ENCODE assay signal across 13 cellular contexts in the genomic region with DNA sequence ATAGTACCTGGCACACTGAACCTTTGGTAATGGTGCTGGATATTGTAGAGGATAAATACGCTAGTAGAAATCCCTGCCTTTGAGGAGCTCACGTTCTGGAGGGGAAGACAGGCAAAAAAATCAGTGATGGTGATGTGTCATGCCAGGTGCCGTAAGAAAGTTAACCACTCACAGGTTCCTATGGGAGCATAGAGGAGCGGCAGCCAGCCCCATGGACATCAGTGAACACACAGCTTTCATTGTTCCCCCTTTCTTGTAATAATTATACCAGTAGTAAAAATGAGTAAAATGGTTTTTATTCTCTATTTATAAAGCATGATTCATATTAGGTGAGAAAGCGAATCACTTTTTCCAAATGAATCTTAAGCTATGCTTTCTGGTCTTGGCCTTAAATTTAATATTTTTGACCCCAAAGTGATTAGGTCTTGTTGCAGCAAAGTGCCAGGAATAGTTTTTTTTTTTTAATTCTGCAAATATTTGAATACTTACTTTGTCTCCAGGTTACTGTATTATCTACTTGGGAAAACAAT.
A peak's percentile ranks its signal among the peaks of the same experiment; 100 is the strongest.
DNase-seq lines count a peak whose midpoint lies in the region; ATAC-seq and TF ChIP-seq lines count a peak whose summit lies in the region.
"Had no signal": no experiment of that assay in that cellular context is flagged by ENCODE, and none has a peak within 500 bp of the region (broad histone marks: within the 10 kb centered on the region; RNA-seq: fewer than 3 reads in every experiment).

No MANE protein-coding gene starts in this region.

- H3K4me3 Mint-ChIP-seq in activated T-cell treated with anti-CD3 and anti-CD28 coated beads, Interleukin-2, amount 50 U/mL, for 24 hours: no peak overlapping the region
- peak overlapping the region; percentile 78 to 83 for H3K4me3 Mint-ChIP-seq in stimulated activated naive B cell treated with anti-CD40 and anti-IgM and Interleukin-4, amounts not matched to agents 10 μg/mL and 1 μg/mL and 100 μg/mL, for 72 hours
- H3K4me3 Mint-ChIP-seq in nephron progenitor cell: no peak overlapping the region

- H3K9me2 ChIP-seq in OCI-LY1 (ENCODE audit: low read depth, low read length): no peaks in the 10 kb centered on the region

- H3F3A ChIP-seq in OCI-LY1 (ENCODE audit: insufficient read depth, low read length): no peaks in the 10 kb centered on the region; the same call in 1 of the 2 replicates

- H3K79me2 ChIP-seq in OCI-LY1 (ENCODE audit: insufficient read depth, low read length): peaks cover 39% of the 10 kb centered on the region

- H2AFZ ChIP-seq in OCI-LY1 (ENCODE audit: low read length): no peak overlapping the region

- peak overlapping the region; percentile 23 for H3K4me3 ChIP-seq in OCI-LY1 (ENCODE audit: low read depth, low read length, poor library complexity, severe bottlenecking)

- peak; percentile 19 for ATAC-seq in GM21786 (IDR thresholded peaks at IDR 0.05; ENCODE audit: unreplicated experiment)
- peak; percentile 67 to 76 for ATAC-seq in stimulated activated naive B cell treated with anti-CD40 and anti-IgM and Interleukin-4, amounts not matched to agents 10 μg/mL and 1 μg/mL and 100 μg/mL, for 72 hours (replicated peaks)
- ATAC-seq: Right ventricle myocardium inferior had no signal

- peaks cover 3% of the 10 kb centered on the region for H4K20me1 ChIP-seq in OCI-LY1 (ENCODE audit: insufficient read depth, low read length)

- peak overlapping the region; percentile 87 for H3K27ac Mint-ChIP-seq in activated T-cell treated with anti-CD3 and anti-CD28 coated beads, Interleukin-2, amount 50 U/mL, for 24 hours
- H3K27ac Mint-ChIP-seq in stimulated activated naive B cell treated with anti-CD40 and anti-IgM and Interleukin-4, amounts not matched to agents 10 μg/mL and 1 μg/mL and 100 μg/mL, for 72 hours: peak overlapping the region; percentile 99
- H3K27ac Mint-ChIP-seq in nephron progenitor cell: no peak overlapping the region

- H3K9ac ChIP-seq in OCI-LY1 (ENCODE audit: low read length): 0 out of 2 replicates have a peak overlapping the region, but pooled peaks have one; percentile 19

- peaks cover 24% of the 10 kb centered on the region for H3K4me1 ChIP-seq in OCI-LY1 (ENCODE audit: insufficient read depth, low read length, severe bottlenecking)

- peaks cover 13% of the 10 kb centered on the region for H3K36me3 ChIP-seq in OCI-LY1 (ENCODE audit: insufficient read depth, low read length)

- H3K9me3 Mint-ChIP-seq in activated T-cell treated with anti-CD3 and anti-CD28 coated beads, Interleukin-2, amount 50 U/mL, for 24 hours: no peaks in the 10 kb centered on the region
- H3K9me3 Mint-ChIP-seq in stimulated activated naive B cell treated with anti-CD40 and anti-IgM and Interleukin-4, amounts not matched to agents 10 μg/mL and 1 μg/mL and 100 μg/mL, for 72 hours: no peaks in the 10 kb centered on the region
- H3K9me3 Mint-ChIP-seq in nephron progenitor cell: no peaks in the 10 kb centered on the region

- peaks cover 3% of the 10 kb centered on the region for H3K36me3 Mint-ChIP-seq in activated T-cell treated with anti-CD3 and anti-CD28 coated beads, Interleukin-2, amount 50 U/mL, for 24 hours (ENCODE audit: low read depth)
- H3K36me3 Mint-ChIP-seq in stimulated activated naive B cell treated with anti-CD40 and anti-IgM and Interleukin-4, amounts not matched to agents 10 μg/mL and 1 μg/mL and 100 μg/mL, for 72 hours: peaks cover 33 to 49% of the 10 kb centered on the region in 2 donors
- no peaks in the 10 kb centered on the region for H3K36me3 Mint-ChIP-seq in nephron progenitor cell (ENCODE audit: low read depth)

- H3K27ac ChIP-seq in OCI-LY1 (ENCODE audit: low read depth, low read length, poor library complexity, severe bottlenecking): peak overlapping the region; percentile 49

- TF ChIP-seq CTCF in OCI-LY1 (IDR thresholded peaks at IDR 0.05; ENCODE audit: low read length) (no peak), nephron progenitor cell (IDR thresholded peaks at IDR 0.05) (no peak)

- H3K4me1 Mint-ChIP-seq in activated T-cell treated with anti-CD3 and anti-CD28 coated beads, Interleukin-2, amount 50 U/mL, for 24 hours (ENCODE audit: low read depth): peaks cover 30% of the 10 kb centered on the region
- H3K4me1 Mint-ChIP-seq in stimulated activated naive B cell treated with anti-CD40 and anti-IgM and Interleukin-4, amounts not matched to agents 10 μg/mL and 1 μg/mL and 100 μg/mL, for 72 hours: peaks cover 48 to 80% of the 10 kb centered on the region in 2 donors
- H3K4me1 Mint-ChIP-seq in nephron progenitor cell: peaks cover 10% of the 10 kb centered on the region

- no peak for DNase-seq in activated T-cell treated with anti-CD3 and anti-CD28 coated beads, Interleukin-2, amount 50 U/mL, for 24 hours
- no peak for DNase-seq in activated T-cell treated with anti-CD3 and anti-CD28 coated beads, Interleukin-2, amount 50 U/mL, for 1 hour
- peak; percentile 50 for DNase-seq in stimulated activated naive B cell treated with anti-CD40 and anti-IgM and Interleukin-4, amounts not matched to agents 10 μg/mL and 1 μg/mL and 100 μg/mL, for 72 hours
- DNase-seq in amniotic stem cell (lab: John Stamatoyannopoulos, UW) (no peak), nephron progenitor cell (no peak), NCI-H774 (lab: John Stamatoyannopoulos, UW) (no peak)
- DNase-seq: activated CD4-positive, alpha-beta T cell treated with anti-CD3 and anti-CD28 coated beads, Interleukin-2, amount 50 U/mL, for 1 hour; aorta; NCI-H2107; spleen had no signal

- H3K9me3 ChIP-seq in OCI-LY1 (ENCODE audit: low read length): no peaks in the 10 kb centered on the region
- H3K9me3 ChIP-seq: spleen had no signal

- H3K27me3 Mint-ChIP-seq in activated T-cell treated with anti-CD3 and anti-CD28 coated beads, Interleukin-2, amount 50 U/mL, for 24 hours: no peaks in the 10 kb centered on the region
- H3K27me3 Mint-ChIP-seq in stimulated activated naive B cell treated with anti-CD40 and anti-IgM and Interleukin-4, amounts not matched to agents 10 μg/mL and 1 μg/mL and 100 μg/mL, for 72 hours: no peaks in the 10 kb centered on the region
- H3K27me3 Mint-ChIP-seq in nephron progenitor cell (ENCODE audit: low read depth, poor library complexity): no peaks in the 10 kb centered on the region

- H3K4me2 ChIP-seq in OCI-LY1 (ENCODE audit: low read length): peak overlapping the region; percentile 42

- H3K27me3 ChIP-seq in OCI-LY1 (ENCODE audit: insufficient read depth, low read length): no peaks in the 10 kb centered on the region
- H3K27me3 ChIP-seq: spleen had no signal

Comparison
In these comparisons a context has a peak if more than half of its experiments do, and no peak if none do; other contexts are left out.
1. H3K4me3 Mint-ChIP-seq: peak in stimulated activated naive B cell treated with anti-CD40 and anti-IgM and Interleukin-4, amounts not matched to agents 10 μg/mL and 1 μg/mL and 100 μg/mL, for 72 hours (2 of 2); none in activated T-cell treated with anti-CD3 and anti-CD28 coated beads, Interleukin-2, amount 50 U/mL, for 24 hours (single experiment) and nephron progenitor cell (single experiment).